In genomic region chr6:24779416-24779815, GRCh38 we compare ENCODE assay signal across 1 cellular context.
TF ChIP-seq lines count a peak whose summit lies in the region.

No MANE protein-coding gene starts in this region.

TF ChIP-seq in HepG2, 621 proteins besides CTCF, POLR2A, EP300 and RAD21 (continues in another document):
- TF ChIP-seq ZNF770 (CRISPR knock-in tag; IDR thresholded peaks at IDR 0.05) (no peak), RXRB (CRISPR knock-in tag; IDR thresholded peaks at IDR 0.05; ENCODE audit: borderline replicate concordance) (peak; percentile 75), SOX13 (IDR thresholded peaks at IDR 0.05) (no peak), SOX13 (CRISPR knock-in tag; conservative IDR thresholded peaks at IDR 0.05 in 1 of 2, IDR thresholded peaks at IDR 0.05 in 1 of 2) (peak in 1 of 2 experiments; percentile 77; a peak in 2 of 4 replicates), ZMYM4 (CRISPR knock-in tag; IDR thresholded peaks at IDR 0.05) (peak; percentile 24; the same call in 1 of the 2 replicates), ZNF331 (CRISPR knock-in tag; IDR thresholded peaks at IDR 0.05) (peak; percentile 37; the same call in 1 of the 2 replicates), ZNF138 (CRISPR knock-in tag; IDR thresholded peaks at IDR 0.05; ENCODE audit: low read depth) (no peak), ZNF441 (CRISPR knock-in tag; IDR thresholded peaks at IDR 0.05; ENCODE audit: borderline replicate concordance) (peak; percentile 60; the same call in 1 of the 2 replicates), ZSCAN21 (CRISPR knock-in tag; IDR thresholded peaks at IDR 0.05; ENCODE audit: borderline replicate concordance) (no peak), ZNF570 (CRISPR knock-in tag; IDR thresholded peaks at IDR 0.05; ENCODE audit: borderline replicate concordance) (no peak), MXI1 (IDR thresholded peaks at IDR 0.05; ENCODE audit: borderline replicate concordance, low read depth, low read length) (no peak), CEBPG (CRISPR knock-in tag; IDR thresholded peaks at IDR 0.05) (peak; percentile 37; the same call in 1 of the 2 replicates), RARA (CRISPR knock-in tag; IDR thresholded peaks at IDR 0.05) (peak; percentile 73), SAFB2 (CRISPR knock-in tag; IDR thresholded peaks at IDR 0.05; ENCODE audit: borderline replicate concordance, low read depth) (no peak), ARID3A (IDR thresholded peaks at IDR 0.05; ENCODE audit: low read depth, low read length) (peak; percentile 73), FLYWCH1 (CRISPR knock-in tag; IDR thresholded peaks at IDR 0.05) (no peak), CHD2 (IDR thresholded peaks at IDR 0.05; ENCODE audit: low read depth, low read length) (no peak), KLF16 (CRISPR knock-in tag; IDR thresholded peaks at IDR 0.05) (0 out of 4 replicates have a peak, but pooled peaks of 1 of the 2 experiments have one; percentile 9), SIX1 (CRISPR knock-in tag; IDR thresholded peaks at IDR 0.05; ENCODE audit: borderline replicate concordance) (peak; percentile 70), MED1 (CRISPR knock-in tag; IDR thresholded peaks at IDR 0.05) (peak; percentile 53; the same call in 1 of the 2 replicates), IRF9 (CRISPR knock-in tag; IDR thresholded peaks at IDR 0.05; ENCODE audit: borderline replicate concordance) (no peak), NCOA2 (CRISPR knock-in tag; IDR thresholded peaks at IDR 0.05) (peak; percentile 49; the same call in 1 of the 2 replicates), MIXL1 (CRISPR knock-in tag; IDR thresholded peaks at IDR 0.05) (peak; percentile 44; the same call in 1 of the 2 replicates), NR2C2 (CRISPR knock-in tag; IDR thresholded peaks at IDR 0.05; ENCODE audit: borderline replicate concordance) (no peak; the same call in 1 of the 2 replicates), THAP11 (CRISPR knock-in tag; IDR thresholded peaks at IDR 0.05) (0 out of 2 replicates have a peak, but pooled peaks have one; percentile 23), ZNF317 (CRISPR knock-in tag; IDR thresholded peaks at IDR 0.05) (no peak), PPARG (CRISPR knock-in tag; conservative IDR thresholded peaks at IDR 0.05) (peak; percentile 90), STAT6 (CRISPR knock-in tag; IDR thresholded peaks at IDR 0.05; ENCODE audit: borderline replicate concordance) (no peak), SOX6 (IDR thresholded peaks at IDR 0.05) (no peak), SOX6 (CRISPR knock-in tag; IDR thresholded peaks at IDR 0.05) (peak; percentile 35; the same call in 1 of the 2 replicates), ZNF746 (CRISPR knock-in tag; IDR thresholded peaks at IDR 0.05) (no peak), HMG20A (CRISPR knock-in tag; IDR thresholded peaks at IDR 0.05; ENCODE audit: borderline replicate concordance) (peak; percentile 60; the same call in 1 of the 2 replicates), SP140L (CRISPR knock-in tag; IDR thresholded peaks at IDR 0.05; ENCODE audit: borderline replicate concordance) (no peak), ZMYM2 (CRISPR knock-in tag; IDR thresholded peaks at IDR 0.05) (no peak), KAT8 (CRISPR knock-in tag; IDR thresholded peaks at IDR 0.05) (peak; percentile 44; the same call in 1 of the 2 replicates)
- TF ChIP-seq, protein P1, sequence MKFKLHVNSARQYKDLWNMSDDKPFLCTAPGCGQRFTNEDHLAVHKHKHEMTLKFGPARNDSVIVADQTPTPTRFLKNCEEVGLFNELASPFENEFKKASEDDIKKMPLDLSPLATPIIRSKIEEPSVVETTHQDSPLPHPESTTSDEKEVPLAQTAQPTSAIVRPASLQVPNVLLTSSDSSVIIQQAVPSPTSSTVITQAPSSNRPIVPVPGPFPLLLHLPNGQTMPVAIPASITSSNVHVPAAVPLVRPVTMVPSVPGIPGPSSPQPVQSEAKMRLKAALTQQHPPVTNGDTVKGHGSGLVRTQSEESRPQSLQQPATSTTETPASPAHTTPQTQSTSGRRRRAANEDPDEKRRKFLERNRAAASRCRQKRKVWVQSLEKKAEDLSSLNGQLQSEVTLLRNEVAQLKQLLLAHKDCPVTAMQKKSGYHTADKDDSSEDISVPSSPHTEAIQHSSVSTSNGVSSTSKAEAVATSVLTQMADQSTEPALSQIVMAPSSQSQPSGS (CRISPR knock-in tag; IDR thresholded peaks at IDR 0.05): peak; percentile 35; the same call in 1 of the 2 replicates
- TF ChIP-seq, protein P2, sequence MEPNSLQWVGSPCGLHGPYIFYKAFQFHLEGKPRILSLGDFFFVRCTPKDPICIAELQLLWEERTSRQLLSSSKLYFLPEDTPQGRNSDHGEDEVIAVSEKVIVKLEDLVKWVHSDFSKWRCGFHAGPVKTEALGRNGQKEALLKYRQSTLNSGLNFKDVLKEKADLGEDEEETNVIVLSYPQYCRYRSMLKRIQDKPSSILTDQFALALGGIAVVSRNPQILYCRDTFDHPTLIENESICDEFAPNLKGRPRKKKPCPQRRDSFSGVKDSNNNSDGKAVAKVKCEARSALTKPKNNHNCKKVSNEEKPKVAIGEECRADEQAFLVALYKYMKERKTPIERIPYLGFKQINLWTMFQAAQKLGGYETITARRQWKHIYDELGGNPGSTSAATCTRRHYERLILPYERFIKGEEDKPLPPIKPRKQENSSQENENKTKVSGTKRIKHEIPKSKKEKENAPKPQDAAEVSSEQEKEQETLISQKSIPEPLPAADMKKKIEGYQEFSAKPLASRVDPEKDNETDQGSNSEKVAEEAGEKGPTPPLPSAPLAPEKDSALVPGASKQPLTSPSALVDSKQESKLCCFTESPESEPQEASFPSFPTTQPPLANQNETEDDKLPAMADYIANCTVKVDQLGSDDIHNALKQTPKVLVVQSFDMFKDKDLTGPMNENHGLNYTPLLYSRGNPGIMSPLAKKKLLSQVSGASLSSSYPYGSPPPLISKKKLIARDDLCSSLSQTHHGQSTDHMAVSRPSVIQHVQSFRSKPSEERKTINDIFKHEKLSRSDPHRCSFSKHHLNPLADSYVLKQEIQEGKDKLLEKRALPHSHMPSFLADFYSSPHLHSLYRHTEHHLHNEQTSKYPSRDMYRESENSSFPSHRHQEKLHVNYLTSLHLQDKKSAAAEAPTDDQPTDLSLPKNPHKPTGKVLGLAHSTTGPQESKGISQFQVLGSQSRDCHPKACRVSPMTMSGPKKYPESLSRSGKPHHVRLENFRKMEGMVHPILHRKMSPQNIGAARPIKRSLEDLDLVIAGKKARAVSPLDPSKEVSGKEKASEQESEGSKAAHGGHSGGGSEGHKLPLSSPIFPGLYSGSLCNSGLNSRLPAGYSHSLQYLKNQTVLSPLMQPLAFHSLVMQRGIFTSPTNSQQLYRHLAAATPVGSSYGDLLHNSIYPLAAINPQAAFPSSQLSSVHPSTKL (CRISPR knock-in tag; IDR thresholded peaks at IDR 0.05): peak; percentile 76
- TF ChIP-seq, protein P3, sequence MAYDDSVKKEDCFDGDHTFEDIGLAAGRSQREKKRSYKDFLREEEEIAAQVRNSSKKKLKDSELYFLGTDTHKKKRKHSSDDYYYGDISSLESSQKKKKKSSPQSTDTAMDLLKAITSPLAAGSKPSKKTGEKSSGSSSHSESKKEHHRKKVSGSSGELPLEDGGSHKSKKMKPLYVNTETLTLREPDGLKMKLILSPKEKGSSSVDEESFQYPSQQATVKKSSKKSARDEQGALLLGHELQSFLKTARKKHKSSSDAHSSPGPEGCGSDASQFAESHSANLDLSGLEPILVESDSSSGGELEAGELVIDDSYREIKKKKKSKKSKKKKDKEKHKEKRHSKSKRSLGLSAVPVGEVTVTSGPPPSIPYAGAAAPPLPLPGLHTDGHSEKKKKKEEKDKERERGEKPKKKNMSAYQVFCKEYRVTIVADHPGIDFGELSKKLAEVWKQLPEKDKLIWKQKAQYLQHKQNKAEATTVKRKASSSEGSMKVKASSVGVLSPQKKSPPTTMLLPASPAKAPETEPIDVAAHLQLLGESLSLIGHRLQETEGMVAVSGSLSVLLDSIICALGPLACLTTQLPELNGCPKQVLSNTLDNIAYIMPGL (CRISPR knock-in tag; IDR thresholded peaks at IDR 0.05; ENCODE audit: borderline replicate concordance in 1 of 2, low read depth in 1 of 2): no peak
- TF ChIP-seq, protein P4, sequence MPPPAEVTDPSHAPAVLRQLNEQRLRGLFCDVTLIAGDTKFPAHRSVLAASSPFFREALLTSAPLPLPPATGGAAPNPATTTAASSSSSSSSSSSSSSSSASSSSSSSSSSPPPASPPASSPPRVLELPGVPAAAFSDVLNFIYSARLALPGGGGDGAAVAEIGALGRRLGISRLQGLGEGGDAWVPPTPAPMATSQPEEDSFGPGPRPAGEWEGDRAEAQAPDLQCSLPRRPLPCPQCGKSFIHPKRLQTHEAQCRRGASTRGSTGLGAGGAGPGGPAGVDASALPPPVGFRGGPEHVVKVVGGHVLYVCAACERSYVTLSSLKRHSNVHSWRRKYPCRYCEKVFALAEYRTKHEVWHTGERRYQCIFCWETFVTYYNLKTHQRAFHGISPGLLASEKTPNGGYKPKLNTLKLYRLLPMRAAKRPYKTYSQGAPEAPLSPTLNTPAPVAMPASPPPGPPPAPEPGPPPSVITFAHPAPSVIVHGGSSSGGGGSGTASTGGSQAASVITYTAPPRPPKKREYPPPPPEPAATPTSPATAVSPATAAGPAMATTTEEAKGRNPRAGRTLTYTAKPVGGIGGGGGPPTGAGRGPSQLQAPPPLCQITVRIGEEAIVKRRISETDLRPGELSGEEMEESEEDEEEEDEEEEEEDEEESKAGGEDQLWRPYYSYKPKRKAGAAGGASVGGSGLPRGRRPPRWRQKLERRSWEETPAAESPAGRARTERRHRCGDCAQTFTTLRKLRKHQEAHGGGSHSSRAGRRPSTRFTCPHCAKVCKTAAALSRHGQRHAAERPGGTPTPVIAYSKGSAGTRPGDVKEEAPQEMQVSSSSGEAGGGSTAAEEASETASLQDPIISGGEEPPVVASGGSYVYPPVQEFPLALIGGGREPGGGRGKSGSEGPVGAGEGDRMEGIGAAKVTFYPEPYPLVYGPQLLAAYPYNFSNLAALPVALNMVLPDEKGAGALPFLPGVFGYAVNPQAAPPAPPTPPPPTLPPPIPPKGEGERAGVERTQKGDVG (CRISPR knock-in tag; IDR thresholded peaks at IDR 0.05; ENCODE audit: borderline replicate concordance): no peak
- TF ChIP-seq, protein P5, sequence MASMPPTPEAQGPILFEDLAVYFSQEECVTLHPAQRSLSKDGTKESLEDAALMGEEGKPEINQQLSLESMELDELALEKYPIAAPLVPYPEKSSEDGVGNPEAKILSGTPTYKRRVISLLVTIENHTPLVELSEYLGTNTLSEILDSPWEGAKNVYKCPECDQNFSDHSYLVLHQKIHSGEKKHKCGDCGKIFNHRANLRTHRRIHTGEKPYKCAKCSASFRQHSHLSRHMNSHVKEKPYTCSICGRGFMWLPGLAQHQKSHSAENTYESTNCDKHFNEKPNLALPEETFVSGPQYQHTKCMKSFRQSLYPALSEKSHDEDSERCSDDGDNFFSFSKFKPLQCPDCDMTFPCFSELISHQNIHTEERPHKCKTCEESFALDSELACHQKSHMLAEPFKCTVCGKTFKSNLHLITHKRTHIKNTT (CRISPR knock-in tag; IDR thresholded peaks at IDR 0.05): no peak
